1 cellular context compared by ENCODE assay signal in the genomic region with DNA sequence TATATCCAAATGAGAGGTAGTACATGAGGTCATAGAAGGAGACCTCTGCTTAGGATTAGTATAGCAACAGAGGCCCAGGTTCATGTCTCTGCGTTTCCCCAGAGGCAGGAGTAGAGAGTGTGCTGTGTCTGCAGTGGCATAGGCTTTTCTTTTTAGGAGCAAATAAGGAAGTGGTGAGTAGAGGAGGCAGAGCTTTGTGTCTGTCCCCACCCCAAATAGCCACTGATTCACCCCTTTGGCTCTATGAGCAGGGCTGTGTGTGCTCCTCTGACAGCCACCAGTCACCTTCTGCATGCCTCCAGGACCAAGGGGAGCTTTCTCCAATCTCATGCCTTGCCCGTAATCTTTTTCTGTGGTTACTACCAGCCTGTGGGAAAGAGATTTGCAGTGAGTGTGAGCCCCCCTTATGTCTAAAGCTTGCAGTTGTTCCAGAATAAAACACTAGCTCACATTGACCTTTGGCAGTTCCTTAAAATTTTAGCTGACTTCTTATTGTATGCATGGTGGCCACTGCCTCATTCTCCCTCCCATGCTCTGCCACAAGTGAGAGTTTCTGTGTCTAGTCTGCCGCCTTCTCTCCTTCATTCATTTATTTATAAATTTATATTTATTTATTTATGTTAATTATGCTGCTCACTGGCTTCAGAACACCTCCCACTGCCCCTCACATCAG.
TF ChIP-seq lines count a peak whose summit lies in the region.

No MANE protein-coding gene starts in this region.

TF ChIP-seq in HepG2, 621 proteins besides CTCF, POLR2A, EP300 and RAD21 (continued from another document):
- TF ChIP-seq, protein P1, sequence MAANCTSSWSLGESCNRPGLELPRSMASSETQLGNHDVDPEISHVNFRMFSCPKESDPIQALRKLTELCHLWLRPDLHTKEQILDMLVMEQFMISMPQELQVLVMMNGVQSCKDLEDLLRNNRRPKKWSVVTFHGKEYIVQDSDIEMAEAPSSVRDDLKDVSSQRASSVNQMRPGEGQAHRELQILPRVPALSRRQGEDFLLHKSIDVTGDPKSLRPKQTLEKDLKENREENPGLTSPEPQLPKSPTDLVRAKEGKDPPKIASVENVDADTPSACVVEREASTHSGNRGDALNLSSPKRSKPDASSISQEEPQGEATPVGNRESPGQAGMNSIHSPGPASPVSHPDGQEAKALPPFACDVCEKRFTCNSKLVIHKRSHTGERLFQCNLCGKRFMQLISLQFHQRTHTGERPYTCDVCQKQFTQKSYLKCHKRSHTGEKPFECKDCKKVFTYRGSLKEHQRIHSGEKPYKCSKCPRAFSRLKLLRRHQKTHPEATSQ (CRISPR knock-in tag; IDR thresholded peaks at IDR 0.05; ENCODE audit: borderline replicate concordance) = no peak
- TF ChIP-seq HMG20A (CRISPR knock-in tag; IDR thresholded peaks at IDR 0.05; ENCODE audit: borderline replicate concordance) (no peak), JARID2 (CRISPR knock-in tag; IDR thresholded peaks at IDR 0.05; ENCODE audit: insufficient replicate concordance) (no peak)
